In the genomic region with DNA sequence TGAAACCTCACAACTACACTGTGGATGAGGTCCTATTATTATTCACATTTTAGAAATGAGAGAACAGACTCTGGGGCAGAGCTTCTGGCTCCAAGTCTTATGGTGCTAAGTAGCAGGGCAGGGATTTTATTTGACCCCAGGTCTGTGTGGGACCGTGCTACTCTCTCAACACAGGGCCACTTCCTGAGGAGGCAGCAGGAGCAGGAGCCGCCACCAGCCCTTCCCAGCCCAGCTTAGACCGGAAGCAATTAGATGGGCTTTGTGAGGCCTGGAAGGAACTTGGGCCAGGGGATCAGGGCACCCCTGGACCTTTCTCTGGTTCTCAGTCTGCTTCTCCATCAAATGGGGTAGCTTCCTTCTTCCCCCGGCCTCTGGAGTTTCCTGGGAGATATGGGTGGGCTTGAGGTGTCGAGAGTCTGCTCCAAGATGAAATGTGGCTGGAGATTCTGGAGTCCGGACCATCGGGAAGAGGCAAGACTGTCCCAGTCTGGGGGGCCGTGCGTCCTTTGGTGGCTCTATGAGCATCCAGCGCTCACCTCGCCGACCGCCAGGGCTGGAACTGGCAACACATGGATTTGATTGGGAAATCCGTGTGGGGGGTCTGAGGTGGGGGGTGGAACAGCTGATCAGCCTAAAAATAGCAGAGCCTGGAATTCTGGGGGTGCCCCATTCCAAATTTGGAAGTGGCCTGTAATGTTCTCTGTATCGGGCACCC, we compare ENCODE assay signal across 19 cellular contexts.
DNase-seq lines count a peak whose midpoint lies in the region; ATAC-seq, FAIRE-seq and TF ChIP-seq lines count a peak whose summit lies in the region.
"Had no signal": no experiment of that assay in that cellular context is flagged by ENCODE, and none has a peak within 500 bp of the region (broad histone marks: within the 10 kb centered on the region; RNA-seq: fewer than 3 reads in every experiment).

No MANE protein-coding gene starts in this region.

- no peak overlapping the region for H4K91ac ChIP-seq in neuronal stem cell (ENCODE audit: low read depth, low read length, poor library complexity)

- H3K27ac ChIP-seq in SJSA1: no peak overlapping the region
- H3K27ac ChIP-seq in neuronal stem cell (replicated peaks; ENCODE audit: low read length): no peak overlapping the region
- H3K27ac ChIP-seq: BLaER1 treated with 17β-estradiol and CSF1 and Interleukin-3, amounts not matched to agents 10 nM and 100 nM; GM23248 had no signal

- no peak overlapping the region for H2BK120ac ChIP-seq in neuronal stem cell (ENCODE audit: low read depth, low read length)

- no peak overlapping the region for H3K4me3 Mint-ChIP-seq in glutamatergic neuron (ENCODE audit: unreplicated experiment)
- H3K4me3 Mint-ChIP-seq: B cell; CD8-positive, alpha-beta T cell had no signal

- H3K9me3 ChIP-seq in SJSA1 (replicated peaks) (no peaks in the 10 kb centered on the region), neuronal stem cell (replicated peaks in 1 of 2; ENCODE audit: control insufficient read depth in 2 of 2, insufficient read depth in 1 of 2, low read depth in 1 of 2, low read length in 2 of 2) (no peaks in the 10 kb centered on the region)
- H3K9me3 ChIP-seq: BLaER1 treated with 17β-estradiol and CSF1 and Interleukin-3, amounts not matched to agents 10 nM and 100 nM had no signal

- peak overlapping the region; percentile 56 for H2AK5ac ChIP-seq in neuronal stem cell (ENCODE audit: low read depth, low read length)

- no peak for FAIRE-seq in urothelium cell line (lab: Jason Lieb, UNC)
- FAIRE-seq: GM12878, H54, HTR-8/SVneo had no signal

- TF ChIP-seq CTCF in glutamatergic neuron (IDR thresholded peaks at IDR 0.05; ENCODE audit: partially characterized antibody, unreplicated experiment): no peak

- H3K4me1 ChIP-seq in SJSA1 (replicated peaks): peaks cover 74% of the 10 kb centered on the region
- peaks cover 0 to 27% of the 10 kb centered on the region in 2 donors for H3K4me1 ChIP-seq in neuronal stem cell (ENCODE audit: control insufficient read depth in 2 of 2, insufficient read depth in 1 of 2, low read depth in 1 of 2, low read length in 2 of 2)

- peak overlapping the region; percentile 51 for H3K18ac ChIP-seq in neuronal stem cell (ENCODE audit: low read length)

- H3K36me3 ChIP-seq in SJSA1 (no peaks in the 10 kb centered on the region), neuronal stem cell (replicated peaks in 1 of 2; ENCODE audit: control insufficient read depth in 2 of 2, insufficient read depth in 2 of 2, low read length in 2 of 2) (no peaks in the 10 kb centered on the region)
- H3K36me3 ChIP-seq: BLaER1 treated with 17β-estradiol and CSF1 and Interleukin-3, amounts not matched to agents 10 nM and 100 nM had no signal

- no peak overlapping the region for H3K14ac ChIP-seq in neuronal stem cell (ENCODE audit: low read length)

- H3K9ac ChIP-seq in neuronal stem cell (ENCODE audit: low read depth, low read length, poor library complexity): no peak overlapping the region
- H3K9ac ChIP-seq: BLaER1 treated with 17β-estradiol and CSF1 and Interleukin-3, amounts not matched to agents 10 nM and 100 nM; GM23248 had no signal

- peaks cover 16% of the 10 kb centered on the region for H3K4me1 Mint-ChIP-seq in glutamatergic neuron (ENCODE audit: low read depth, unreplicated experiment)
- H3K4me1 Mint-ChIP-seq: B cell had no signal

- no peak overlapping the region for H2BK12ac ChIP-seq in neuronal stem cell (ENCODE audit: low read length)

- H3K9me3 Mint-ChIP-seq in glutamatergic neuron (ENCODE audit: unreplicated experiment): peaks cover 4% of the 10 kb centered on the region
- H3K9me3 Mint-ChIP-seq: CD8-positive, alpha-beta T cell had no signal

- peaks cover 5% of the 10 kb centered on the region for H3K27me3 Mint-ChIP-seq in glutamatergic neuron (ENCODE audit: unreplicated experiment)

- peak; percentile 32 to 60 for DNase-seq in SJSA1 (ENCODE audit: low read depth in 1 of 2, low spot score in 2 of 2)
- peak; percentile 3 for DNase-seq in glutamatergic neuron
- no peak for DNase-seq in neuronal stem cell (ENCODE audit: low spot score)
- no peak for DNase-seq in urothelium cell line (ENCODE audit: low spot score)
- DNase-seq in stimulated activated CD4-positive, alpha-beta T cell treated with anti-CD3 and anti-CD28 coated beads, Interleukin-12 subunit alpha, Interleukin-12 subunit beta, amount 100 ng/mL, for 4 hours: no peak
- DNase-seq: Calu3; CD8-positive, alpha-beta T cell; DMS53; DND-41; EL; GM23248; HCEC 1CT; IMR-90 had no signal

- H2BK5ac ChIP-seq in neuronal stem cell (ENCODE audit: low read length): no peak overlapping the region

- no peak overlapping the region for H2AFZ ChIP-seq in neuronal stem cell (ENCODE audit: low read length)
- H2AFZ ChIP-seq: GM23248 had no signal

- ATAC-seq in GM19324 (IDR thresholded peaks at IDR 0.05; ENCODE audit: low FRiP score, unreplicated experiment): no peak
- ATAC-seq: CD8-positive, alpha-beta T cell; GM12878 had no signal

- no peaks in the 10 kb centered on the region for H3K79me1 ChIP-seq in neuronal stem cell (ENCODE audit: low read depth, low read length)

- no peak overlapping the region for H3K23ac ChIP-seq in neuronal stem cell (ENCODE audit: low read depth, low read length, poor library complexity)

- no peak overlapping the region for H3K4me2 ChIP-seq in neuronal stem cell (ENCODE audit: insufficient read depth, low read length, poor library complexity, severe bottlenecking)
- H3K4me2 ChIP-seq: BLaER1 treated with 17β-estradiol and CSF1 and Interleukin-3, amounts not matched to agents 10 nM and 100 nM had no signal

- H3K27ac Mint-ChIP-seq in glutamatergic neuron (ENCODE audit: unreplicated experiment): no peak overlapping the region
- H3K27ac Mint-ChIP-seq: B cell; CD8-positive, alpha-beta T cell had no signal

- peak overlapping the region; percentile 17 for H2BK15ac ChIP-seq in neuronal stem cell (ENCODE audit: low read length)

- H3K4me3 ChIP-seq in SJSA1 (no peak overlapping the region), neuronal stem cell (ENCODE audit: low read length in 2 of 2) (no peak overlapping the region)
- H3K4me3 ChIP-seq: BLaER1 treated with 17β-estradiol and CSF1 and Interleukin-3, amounts not matched to agents 10 nM and 100 nM; GM12878; GM23248 had no signal

- no peaks in the 10 kb centered on the region for H3K27me3 ChIP-seq in SJSA1 (replicated peaks)
- peaks cover 0 to 50% (median 0%) of the 10 kb centered on the region in 3 experiments for H3K27me3 ChIP-seq in neuronal stem cell (ENCODE audit: control insufficient read depth in 3 of 3, insufficient read depth in 3 of 3, low read depth in 1 of 3, low read length in 3 of 3)
- H3K27me3 ChIP-seq: BLaER1 treated with 17β-estradiol and CSF1 and Interleukin-3, amounts not matched to agents 10 nM and 100 nM had no signal

- no peak overlapping the region for H4K8ac ChIP-seq in neuronal stem cell (ENCODE audit: low read depth, low read length)

- WGBS in neuronal stem cell (ENCODE audit: extremely low coverage in 2 of 2, insufficient read length in 2 of 2, insufficient replicate concordance in 1 of 2), 2 donors: no CpG with 5 or more reads among the region's 15 CpGs

- H3K36me3 Mint-ChIP-seq in glutamatergic neuron (ENCODE audit: unreplicated experiment): no peaks in the 10 kb centered on the region
- H3K36me3 Mint-ChIP-seq: CD8-positive, alpha-beta T cell had no signal

- no peak overlapping the region for H3K4ac ChIP-seq in neuronal stem cell (ENCODE audit: low read length)

Comparison
In these comparisons a context has a peak if more than half of its experiments do, and no peak if none do; other contexts are left out.
1. DNase-seq: peak in SJSA1 (2 of 2) and glutamatergic neuron (single experiment); none in neuronal stem cell (single experiment), urothelium cell line (single experiment) and stimulated activated CD4-positive, alpha-beta T cell treated with anti-CD3 and anti-CD28 coated beads, Interleukin-12 subunit alpha, Interleukin-12 subunit beta, amount 100 ng/mL, for 4 hours (single experiment).